10 cellular contexts compared by ENCODE assay signal in the genomic region with DNA sequence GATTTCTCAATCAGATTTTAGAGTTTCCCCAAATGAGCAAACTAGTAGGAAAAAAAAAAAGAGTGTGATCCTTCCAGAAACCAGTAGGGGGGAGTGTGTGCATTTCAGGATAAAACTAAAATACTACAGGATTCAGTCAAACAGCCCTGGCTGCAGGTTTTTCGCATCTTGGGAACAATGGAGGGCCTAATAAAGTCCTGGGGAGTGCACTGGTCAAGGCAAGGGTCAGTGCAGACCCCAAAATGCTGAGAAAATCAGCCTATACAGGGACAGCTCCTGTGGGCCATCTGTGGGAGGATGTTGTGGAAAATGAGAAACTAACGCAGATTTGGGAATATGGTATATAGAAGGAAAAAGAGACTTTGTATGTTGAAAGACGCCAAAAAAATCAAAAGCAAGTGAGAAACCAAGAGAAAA. TPM values are rescaled to one million over a fixed set of nuclear protein-coding genes. Genes with fewer than 3 reads are reported as not detected.
DNase-seq lines count a peak whose midpoint lies in the region; ATAC-seq, FAIRE-seq and TF ChIP-seq lines count a peak whose summit lies in the region.
"Had no signal": no experiment of that assay in that cellular context is flagged by ENCODE, and none has a peak within 500 bp of the region (broad histone marks: within the 10 kb centered on the region; RNA-seq: fewer than 3 reads in every experiment).

No MANE protein-coding gene starts in this region.

- no peak overlapping the region for H3K4me3 ChIP-seq in GM23248
- H3K4me3 ChIP-seq in H1 (ENCODE audit: extremely low read depth in 1 of 4, insufficient read depth in 2 of 4, low read depth in 3 of 4, low read length in 4 of 4), result no peak overlapping the region

- CTCF ChIA-PET in H1 (lab: Charles Lee; ENCODE audit: partially characterized antibody), result interaction anchor here (0.6 to 6.5 kb wide), 29 partner anchors 9 to 527 kb away, joined by 3 to 77 read pairs (median 6); a partner anchor contains a TSS

- peak overlapping the region; percentile 93; the same call in 1 of the 2 replicates for H2BK12ac ChIP-seq in H1 (ENCODE audit: low read depth, low read length)

- ATAC-seq in GM19467 (IDR thresholded peaks at IDR 0.05; ENCODE audit: unreplicated experiment), result no peak

- TF ChIP-seq RAD21 in H1 (IDR thresholded peaks at IDR 0.05 in 1 of 2, conservative IDR thresholded peaks at IDR 0.05 in 1 of 2; ENCODE audit: low read depth in 2 of 2, low read length in 2 of 2), result peak; percentile 77 to 78

- TF ChIP-seq EP300 in H1 (IDR thresholded peaks at IDR 0.05; ENCODE audit: borderline replicate concordance in 1 of 2, low read depth in 2 of 2, low read length in 2 of 2), result no peak

- H2BK5ac ChIP-seq in H1 (ENCODE audit: low read depth, low read length), result peak overlapping the region; percentile 100; the same call in 1 of the 2 replicates

- H3K27me3 Mint-ChIP-seq in osteocyte (ENCODE audit: unreplicated experiment), result peaks cover 31% of the 10 kb centered on the region

- TF ChIP-seq CTCF in H1 (IDR thresholded peaks at IDR 0.05; ENCODE audit: control extremely low read depth in 1 of 3, insufficient read depth in 1 of 3, low read depth in 1 of 3, low read length in 3 of 3), result peak in 2 of 3 experiments; percentile 50 to 61; a peak in 2 of 4 replicates
- peak; percentile 71 for TF ChIP-seq CTCF in osteocyte (IDR thresholded peaks at IDR 0.05)

- H3K9me3 ChIP-seq in GM23248 (ENCODE audit: low read depth) (no peaks in the 10 kb centered on the region), H1 (ENCODE audit: insufficient read depth in 2 of 2, low read depth in 1 of 2, low read length in 1 of 2) (no peaks in the 10 kb centered on the region)

- no peak overlapping the region for H3K14ac ChIP-seq in H1 (ENCODE audit: insufficient read length)

- no peak overlapping the region for H3K56ac ChIP-seq in H1 (replicated peaks; ENCODE audit: insufficient read length, low read depth, low read length)

- H3F3A ChIP-seq in GM23248 (ENCODE audit: insufficient read depth), result no peaks in the 10 kb centered on the region

- WGBS in GM23248 (ENCODE audit: low coverage in 1 of 2, low lambda C conversion rate in 2 of 2, missing lambda C conversion rate in 2 of 2), 2 experiments, result 49 to 52% methylated on average over 3 of the region's 3 CpGs
- WGBS in H1 (ENCODE audit: extremely low coverage in 1 of 2, insufficient coverage in 1 of 2, insufficient read length in 1 of 2, insufficient replicate concordance in 2 of 2, low coverage in 1 of 2, low lambda C conversion rate in 2 of 2, missing lambda C conversion rate in 1 of 2), 2 experiments, result 48% methylated on average over 3 of the region's 3 CpGs; no CpG with 5 or more reads in 1 of the 2 experiments

- H3K4me1 ChIP-seq in GM23248 (ENCODE audit: insufficient read depth) (no peaks in the 10 kb centered on the region), H1 (replicated peaks in 1 of 4; ENCODE audit: control insufficient read depth in 3 of 4, insufficient read depth in 4 of 4, low read length in 3 of 4) (peaks cover 16 to 22% (median 19%) of the 10 kb centered on the region in 4 experiments)

- H3K36me3 ChIP-seq in GM23248 (ENCODE audit: low read depth), result no peaks in the 10 kb centered on the region
- no peaks in the 10 kb centered on the region for H3K36me3 ChIP-seq in H1 (ENCODE audit: control insufficient read depth in 2 of 4, insufficient read depth in 4 of 4, low read length in 3 of 4)

- POLR2A ChIA-PET in H1 (lab: Charles Lee; ENCODE audit: partially characterized antibody), result interaction anchor here (1.3 to 10.9 kb wide), 8 partner anchors 8 to 106 kb away, joined by 3 to 282 read pairs (median 8); a partner anchor contains a TSS

- H4K8ac ChIP-seq in H1 (ENCODE audit: extremely low read depth, insufficient read depth, low read length), result 0 out of 2 replicates have a peak overlapping the region, but pooled peaks have one; percentile 12

- H4K5ac ChIP-seq in H1 (ENCODE audit: insufficient read length, low read depth, low read length), result peak overlapping the region; percentile 65

- H3K79me1 ChIP-seq in H1 (ENCODE audit: low read depth, low read length), result no peaks in the 10 kb centered on the region

- peak; percentile 52 for FAIRE-seq in H1 (lab: Jason Lieb, UNC)

- no peak overlapping the region for H3K4me2 ChIP-seq in GM23248 (ENCODE audit: unreplicated experiment)
- H3K4me2 ChIP-seq in H1 (ENCODE audit: insufficient read depth in 1 of 2, low read depth in 2 of 2, low read length in 2 of 2), result peak overlapping the region in 1 of 2 experiments; percentile 70; a peak in 1 of 4 replicates

- peaks cover 5% of the 10 kb centered on the region for H3K4me1 Mint-ChIP-seq in osteocyte (ENCODE audit: unreplicated experiment)

- H3K4me3 Mint-ChIP-seq in osteocyte (ENCODE audit: unreplicated experiment), result no peak overlapping the region

- H3K23ac ChIP-seq in H1 (ENCODE audit: insufficient read length), result no peak overlapping the region

- H2BK15ac ChIP-seq in H1 (ENCODE audit: low read length), result no peak overlapping the region

- H4K91ac ChIP-seq in H1 (replicated peaks; ENCODE audit: insufficient read length, low read length), result peak overlapping the region; percentile 98

- no peaks in the 10 kb centered on the region for H3K79me2 ChIP-seq in GM23248 (ENCODE audit: insufficient read depth)
- H3K79me2 ChIP-seq in H1 (ENCODE audit: control insufficient read depth in 1 of 2, insufficient read depth in 2 of 2, low read length in 2 of 2), result no peaks in the 10 kb centered on the region

- H3K23me2 ChIP-seq in H1 (ENCODE audit: low read depth, low read length), result peaks cover 6% of the 10 kb centered on the region

- no peaks in the 10 kb centered on the region for H3K36me3 Mint-ChIP-seq in osteocyte (ENCODE audit: unreplicated experiment)

- in situ Hi-C loops in GM23248 (cut with MboI), result no loop called here

- peak overlapping the region; percentile 98 for H2BK120ac ChIP-seq in H1 (replicated peaks; ENCODE audit: low read depth, low read length)

- no peak overlapping the region for H3K27ac ChIP-seq in GM23248
- H3K27ac ChIP-seq in H1 (ENCODE audit: low read depth, low read length), result peak overlapping the region; percentile 66; the same call in 1 of the 2 replicates

- TF ChIP-seq POLR2A in H1 (IDR thresholded peaks at IDR 0.05; ENCODE audit: control extremely low read depth in 1 of 2, low read depth in 2 of 2, low read length in 2 of 2), result 0 out of 3 replicates have a peak, but pooled peaks of 1 of the 2 experiments have one; percentile 25

- peak overlapping the region; percentile 90 for H3K4ac ChIP-seq in H1 (replicated peaks; ENCODE audit: insufficient read length, low read depth, low read length)

- H2BK20ac ChIP-seq in H1 (ENCODE audit: low read length), result peak overlapping the region; percentile 98

- H3K27me3 ChIP-seq in GM23248 (replicated peaks; ENCODE audit: insufficient read depth) (peaks cover 13% of the 10 kb centered on the region), H1 (replicated peaks in 1 of 4; ENCODE audit: control insufficient read depth in 3 of 4, extremely low read depth in 1 of 4, insufficient read depth in 3 of 4, low read length in 3 of 4) (no peaks in the 10 kb centered on the region)

- H2AFZ ChIP-seq in GM23248 (no peak overlapping the region), H1 (ENCODE audit: low read length) (no peak overlapping the region)

- H3K9me3 Mint-ChIP-seq in osteocyte (ENCODE audit: unreplicated experiment), result no peaks in the 10 kb centered on the region

- H3K27ac Mint-ChIP-seq in osteocyte (ENCODE audit: unreplicated experiment), result no peak overlapping the region

- peak overlapping the region; percentile 90; the same call in 1 of the 2 replicates for H2AK5ac ChIP-seq in H1 (ENCODE audit: low read depth, low read length)

- no peak overlapping the region; the same call in none of the 2 replicates for H3K18ac ChIP-seq in H1 (ENCODE audit: extremely low read depth, low read length)

- DNase-seq in AG08396 (ENCODE audit: low spot score), result peak; percentile 52
- DNase-seq in GM23248, result peak; percentile 63
- DNase-seq in NOMO-1 (lab: John Stamatoyannopoulos, UW; ENCODE audit: unreplicated experiment in 2 of 2), result peak; percentile 20 to 34
- peak in 1 of 2 experiments; percentile 57 for DNase-seq in H1 (ENCODE audit: low read depth in 1 of 2, low spot score in 2 of 2)
- no peak for DNase-seq in osteocyte (ENCODE audit: extremely low spot score, unreplicated experiment)
- no peak for DNase-seq in NCI-H2029 (lab: John Stamatoyannopoulos, UW)
- DNase-seq in NK-92 (lab: John Stamatoyannopoulos, UW; ENCODE audit: unreplicated experiment), result no peak

- H4K20me1 ChIP-seq in GM23248 (ENCODE audit: insufficient read depth) (no peaks in the 10 kb centered on the region), H1 (replicated peaks in 1 of 2; ENCODE audit: control insufficient read depth in 1 of 2, insufficient read depth in 2 of 2, low read length in 2 of 2) (no peaks in the 10 kb centered on the region)

- H3K9ac ChIP-seq in GM23248 (no peak overlapping the region), H1 (replicated peaks in 1 of 4; ENCODE audit: extremely low read depth in 1 of 4, low read depth in 3 of 4, low read length in 3 of 4) (0 out of 7 replicates have a peak overlapping the region, but pooled peaks of 1 of the 4 experiments have one; percentile 24)

- H3K9me2 ChIP-seq in GM23248 (ENCODE audit: insufficient read depth), result no peaks in the 10 kb centered on the region

RNA-seq across cellular contexts. Expression of a gene that starts 22.2 kb away (rescaled TPM):
- 22.3 and 24.1 TPM in 2 replicates for total RNA-seq in GM23248 (2014; rRNA removed; shearing (Covaris generic))
- 26.3 and 27.7 TPM in 2 replicates for polyA plus RNA-seq in GM23248 (2016; fragmentation: Nextera tagmentation; extraction: Ambion mirVana)
- total RNA-seq in H1 (2021; fragmentation: NEBNext Ultra II Directional; extraction: Animal tissue kit (Norgen Biotek cat#: 25700)), result 84.8 and 97.7 TPM in 2 replicates
- 47.9 and 99.4 TPM in 2 replicates for polyA plus RNA-seq in H1 (2011; rRNA removed)
- 76.0 TPM for polyA plus RNA-seq in H1 (2011; cell fraction: cytosol; rRNA removed)
- polyA plus RNA-seq in H1 (2011; cell fraction: nucleus; rRNA removed), result 316 TPM
- polyA plus RNA-seq in H1 (2012, experiment 1 of 2), result 74.1 to 103 TPM (median 94.9 TPM) in 4 replicates
- 58.2 TPM for polyA plus RNA-seq in H1 (2012, experiment 2 of 2)
- polyA plus RNA-seq in H1 (2013, experiment 1 of 2), result 46.2 TPM
- polyA plus RNA-seq in H1 (2013, experiment 2 of 2), result 40.9 TPM
- 60.8 and 99.4 TPM in 2 replicates for polyA minus RNA-seq in H1 (2011; rRNA and poly(A)+ RNA removed)
- 44.9 TPM for polyA minus RNA-seq in H1 (2011; cell fraction: cytosol; rRNA and poly(A)+ RNA removed)
- 124 TPM for polyA minus RNA-seq in H1 (2011; cell fraction: nucleus; rRNA and poly(A)+ RNA removed)
- 58.6 and 62.0 TPM in 2 replicates for total RNA-seq in osteocyte

RNA-seq across cellular contexts. Expression of a gene that starts 23.3 kb away (rescaled TPM):
- not detected in 2 replicates for total RNA-seq in GM23248 (2014; rRNA removed; shearing (Covaris generic))
- not detected in 2 replicates for polyA plus RNA-seq in GM23248 (2016; fragmentation: Nextera tagmentation; extraction: Ambion mirVana)
- 148 and 154 TPM in 2 replicates for total RNA-seq in H1 (2021; fragmentation: NEBNext Ultra II Directional; extraction: Animal tissue kit (Norgen Biotek cat#: 25700))
- polyA plus RNA-seq in H1 (2011; rRNA removed), result 133 and 189 TPM in 2 replicates
- polyA plus RNA-seq in H1 (2011; cell fraction: cytosol; rRNA removed), result 182 TPM
- polyA plus RNA-seq in H1 (2011; cell fraction: nucleus; rRNA removed), result 122 TPM
- 124 to 162 TPM (median 153 TPM) in 4 replicates for polyA plus RNA-seq in H1 (2012, experiment 1 of 2)
- 151 TPM for polyA plus RNA-seq in H1 (2012, experiment 2 of 2)
- 89.5 TPM for polyA plus RNA-seq in H1 (2013, experiment 1 of 2)
- 85.7 TPM for polyA plus RNA-seq in H1 (2013, experiment 2 of 2)
- polyA minus RNA-seq in H1 (2011; rRNA and poly(A)+ RNA removed), result 110 and 121 TPM in 2 replicates
- polyA minus RNA-seq in H1 (2011; cell fraction: cytosol; rRNA and poly(A)+ RNA removed), result 106 TPM
- 60.1 TPM for polyA minus RNA-seq in H1 (2011; cell fraction: nucleus; rRNA and poly(A)+ RNA removed)
- total RNA-seq in osteocyte, result not detected in 2 replicates
- total RNA-seq: glomerular endothelial cell, urinary bladder had no signal
- polyA plus RNA-seq: urinary bladder had no signal

Comparison
In these comparisons a context has a peak if more than half of its experiments do, and no peak if none do; other contexts are left out.
1. DNase-seq: peak in AG08396 (single experiment), GM23248 (single experiment) and NOMO-1 (2 of 2); none in osteocyte (single experiment), NCI-H2029 (single experiment) and NK-92 (single experiment).
2. RNA of a gene that starts 23.3 kb away (total RNA-seq): 148 to 154 TPM in H1; not detected in GM23248 and not detected in osteocyte; every median in the first group is over 100 times any median in the second.